16 cellular contexts compared by ENCODE assay signal in genomic region chr5:116696356-116696755, GRCh38.
DNase-seq lines count a peak whose midpoint lies in the region; ATAC-seq and TF ChIP-seq lines count a peak whose summit lies in the region.
"Had no signal": no experiment of that assay in that cellular context is flagged by ENCODE, and none has a peak within 500 bp of the region (broad histone marks: within the 10 kb centered on the region; RNA-seq: fewer than 3 reads in every experiment).

No MANE protein-coding gene starts in this region.

- POLR2A ChIA-PET in PC-9 (lab: Charles Lee; ENCODE audit: unreplicated experiment) = no interaction called here

- H3K27ac Mint-ChIP-seq in neural progenitor cell (peak overlapping the region; percentile 18), nephron progenitor cell (no peak overlapping the region)
- H3K27ac Mint-ChIP-seq: activated naive CD8-positive, alpha-beta T cell treated with anti-CD3 and anti-CD28 coated beads, Interleukin-2, amount 10 ng/mL, durations not matched to agents 7 days and 5 days had no signal

- peak; percentile 16 for DNase-seq in neural progenitor cell (ENCODE audit: low spot score)
- DNase-seq in nephron progenitor cell = no peak
- DNase-seq in PC-9 = no peak
- DNase-seq in stimulated activated CD4-positive, alpha-beta T cell treated with anti-CD3 and anti-CD28 coated beads, Interleukin-15, amount 100 ng/mL, for 24 hours = no peak
- DNase-seq in LoVo (ENCODE audit: low spot score) = no peak
- DNase-seq: activated CD4-positive, alpha-beta T cell treated with anti-CD3 and anti-CD28 coated beads, Interleukin-2, amount 50 U/mL, for 48 hours; activated naive CD8-positive, alpha-beta T cell treated with anti-CD3 and anti-CD28 coated beads, Interleukin-2, amount 10 ng/mL, durations not matched to agents 7 days and 5 days; effector memory CD4-positive, alpha-beta T cell; KBM-7; NCI-H2171 treated with DMSO at 0.1 percent for 48 hours; stimulated activated CD4-positive, alpha-beta T cell treated with anti-CD3 and anti-CD28 coated beads, Interleukin-2, amount 100 ng/mL, for 24 hours had no signal

- no peaks in the 10 kb centered on the region for H3K36me3 ChIP-seq in neural progenitor cell
- H3K36me3 ChIP-seq in PC-9 (ENCODE audit: low read depth) = no peaks in the 10 kb centered on the region
- H3K36me3 ChIP-seq: neutrophil, SJSA1 had no signal

- H3K4me1 ChIP-seq in neural progenitor cell = peaks cover 10% of the 10 kb centered on the region
- no peaks in the 10 kb centered on the region for H3K4me1 ChIP-seq in PC-9 (replicated peaks; ENCODE audit: insufficient read depth)
- H3K4me1 ChIP-seq: SJSA1 had no signal

- TF ChIP-seq CTCF in neural progenitor cell (IDR thresholded peaks at IDR 0.05) = no peak
- no peak for TF ChIP-seq CTCF in nephron progenitor cell (IDR thresholded peaks at IDR 0.05)
- TF ChIP-seq CTCF in PC-9 (conservative IDR thresholded peaks at IDR 0.05) = no peak

- no peaks in the 10 kb centered on the region for H3K79me2 ChIP-seq in neural progenitor cell (ENCODE audit: low read depth)
- no peaks in the 10 kb centered on the region for H3K79me2 ChIP-seq in PC-9 (ENCODE audit: low read depth)

- ATAC-seq in GM19023 (IDR thresholded peaks at IDR 0.05; ENCODE audit: unreplicated experiment) = peak; percentile 83
- ATAC-seq in HG02623 (IDR thresholded peaks at IDR 0.05; ENCODE audit: unreplicated experiment) = peak; percentile 81
- ATAC-seq in HG03520 (IDR thresholded peaks at IDR 0.05; ENCODE audit: unreplicated experiment) = peak; percentile 86

- H3K4me3 Mint-ChIP-seq in neural progenitor cell (no peak overlapping the region), nephron progenitor cell (no peak overlapping the region)
- H3K4me3 Mint-ChIP-seq: activated naive CD8-positive, alpha-beta T cell treated with anti-CD3 and anti-CD28 coated beads, Interleukin-2, amount 10 ng/mL, durations not matched to agents 7 days and 5 days had no signal

- CTCF ChIA-PET in PC-9 (lab: Charles Lee) = no interaction called here

- H3K4me3 ChIP-seq in neural progenitor cell (no peak overlapping the region), PC-9 (no peak overlapping the region)
- H3K4me3 ChIP-seq: SJSA1 had no signal

- H3K27me3 Mint-ChIP-seq in neural progenitor cell (ENCODE audit: insufficient read depth, low read depth) = no peaks in the 10 kb centered on the region
- H3K27me3 Mint-ChIP-seq in nephron progenitor cell (ENCODE audit: low read depth, poor library complexity) = peaks cover 3% of the 10 kb centered on the region
- H3K27me3 Mint-ChIP-seq: activated naive CD8-positive, alpha-beta T cell treated with anti-CD3 and anti-CD28 coated beads, Interleukin-2, amount 10 ng/mL, durations not matched to agents 7 days and 5 days had no signal

- H3K27me3 ChIP-seq in neural progenitor cell = no peaks in the 10 kb centered on the region
- H3K27me3 ChIP-seq in PC-9 (ENCODE audit: insufficient read depth, low read depth) = peaks cover 41% of the 10 kb centered on the region
- H3K27me3 ChIP-seq: neutrophil, SJSA1 had no signal

- peak overlapping the region; percentile 90 for H2AFZ ChIP-seq in neural progenitor cell (replicated peaks)
- H2AFZ ChIP-seq in PC-9 = no peak overlapping the region

- H3K9me3 ChIP-seq in neural progenitor cell (ENCODE audit: low read depth) (no peaks in the 10 kb centered on the region), PC-9 (ENCODE audit: insufficient read depth, low read depth) (no peaks in the 10 kb centered on the region)
- H3K9me3 ChIP-seq: neutrophil, SJSA1 had no signal

- peak overlapping the region; percentile 20 for H3K4me2 ChIP-seq in neural progenitor cell
- H3K4me2 ChIP-seq in PC-9 = no peak overlapping the region

- peaks cover 3% of the 10 kb centered on the region for H3K36me3 Mint-ChIP-seq in neural progenitor cell
- H3K36me3 Mint-ChIP-seq in nephron progenitor cell (ENCODE audit: low read depth) = peaks cover 4% of the 10 kb centered on the region
- H3K36me3 Mint-ChIP-seq: activated naive CD8-positive, alpha-beta T cell treated with anti-CD3 and anti-CD28 coated beads, Interleukin-2, amount 10 ng/mL, durations not matched to agents 7 days and 5 days had no signal

- H4K20me1 ChIP-seq in neural progenitor cell (ENCODE audit: low read depth) (no peaks in the 10 kb centered on the region), PC-9 (ENCODE audit: insufficient read depth) (no peaks in the 10 kb centered on the region)

- no peaks in the 10 kb centered on the region for H3F3A ChIP-seq in neural progenitor cell (ENCODE audit: low read depth)
- H3F3A ChIP-seq in PC-9 (ENCODE audit: insufficient read depth, low read depth) = no peaks in the 10 kb centered on the region

- no TSS peak for BruUV-seq in PC-9 (replicated peaks; lab: Mats Ljungman, UMichigan)

- H3K4me1 Mint-ChIP-seq in neural progenitor cell (peaks cover 9% of the 10 kb centered on the region), nephron progenitor cell (peaks cover 7% of the 10 kb centered on the region)
- H3K4me1 Mint-ChIP-seq: activated naive CD8-positive, alpha-beta T cell treated with anti-CD3 and anti-CD28 coated beads, Interleukin-2, amount 10 ng/mL, durations not matched to agents 7 days and 5 days had no signal

- H3K9me3 Mint-ChIP-seq in neural progenitor cell (peaks cover 3% of the 10 kb centered on the region), nephron progenitor cell (peaks cover 10% of the 10 kb centered on the region)
- H3K9me3 Mint-ChIP-seq: activated naive CD8-positive, alpha-beta T cell treated with anti-CD3 and anti-CD28 coated beads, Interleukin-2, amount 10 ng/mL, durations not matched to agents 7 days and 5 days had no signal

- H3K27ac ChIP-seq in neural progenitor cell = no peak overlapping the region
- H3K27ac ChIP-seq in PC-9 = no peak overlapping the region
- H3K27ac ChIP-seq: neutrophil, SJSA1 had no signal

- H3K9ac ChIP-seq in neural progenitor cell = no peak overlapping the region

- H3K9me2 ChIP-seq in PC-9 (ENCODE audit: insufficient read depth) = no peaks in the 10 kb centered on the region

- intact Hi-C loops in PC-9 (cut with micrococcal nuclease; ENCODE audit: unreplicated experiment) = no loop called here
